In genomic region chrX:130245441-130245840, GRCh38 we compare ENCODE assay signal across 1 cellular context.
TF ChIP-seq lines count a peak whose summit lies in the region.

No MANE protein-coding gene starts in this region.

TF ChIP-seq in IMR-90, 13 proteins besides CTCF, POLR2A, EP300 and RAD21 (continued from another document):
- no peak for TF ChIP-seq USF2 (IDR thresholded peaks at IDR 0.05; ENCODE audit: low read depth, low read length)
- no peak for TF ChIP-seq RCOR1 (IDR thresholded peaks at IDR 0.05; ENCODE audit: insufficient replicate concordance, low read length)
- no peak for TF ChIP-seq MAZ (IDR thresholded peaks at IDR 0.05; ENCODE audit: borderline replicate concordance, low read depth, low read length)
